Comparison of ENCODE assay signal across 18 cellular contexts in the genomic region with DNA sequence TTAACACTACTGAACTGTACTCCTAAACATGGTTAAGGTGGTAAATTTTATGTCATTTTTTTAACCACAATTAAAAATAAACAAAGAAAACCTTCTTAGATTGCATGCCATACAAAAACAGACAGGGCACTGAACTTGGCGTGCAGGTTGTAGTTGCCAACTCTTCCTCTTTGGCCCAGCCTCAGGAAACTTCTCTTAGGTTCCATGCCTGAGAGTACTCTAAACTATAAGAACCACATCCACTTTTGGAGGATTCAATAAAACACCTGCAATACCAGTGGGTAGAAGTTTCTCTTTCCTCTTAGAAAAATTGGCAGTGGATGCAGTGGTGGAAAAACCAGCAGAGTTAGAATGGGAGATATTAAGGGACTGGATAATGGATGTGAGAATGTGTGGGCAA.
DNase-seq lines count a peak whose midpoint lies in the region; ATAC-seq, FAIRE-seq and TF ChIP-seq lines count a peak whose summit lies in the region.
"Had no signal": no experiment of that assay in that cellular context is flagged by ENCODE, and none has a peak within 500 bp of the region (broad histone marks: within the 10 kb centered on the region; RNA-seq: fewer than 3 reads in every experiment).

No MANE protein-coding gene starts in this region.

- no peaks in the 10 kb centered on the region for H3K36me3 Mint-ChIP-seq in astrocyte (ENCODE audit: low read depth, unreplicated experiment)
- no peaks in the 10 kb centered on the region for H3K36me3 Mint-ChIP-seq in activated T-cell treated with anti-CD3 and anti-CD28 coated beads, Interleukin-2, amount 50 U/mL, for 72 hours (ENCODE audit: insufficient read depth in 2 of 2)
- H3K36me3 Mint-ChIP-seq: CD8-positive, alpha-beta T cell had no signal

- FAIRE-seq in astrocyte (lab: Jason Lieb, UNC): no peak

- no peak overlapping the region for H2BK15ac ChIP-seq in mesenchymal stem cell (ENCODE audit: low read depth, poor library complexity, severe bottlenecking)

- H3K4me1 Mint-ChIP-seq in astrocyte (ENCODE audit: low read depth, unreplicated experiment): peaks cover 9% of the 10 kb centered on the region
- no peaks in the 10 kb centered on the region for H3K4me1 Mint-ChIP-seq in activated T-cell treated with anti-CD3 and anti-CD28 coated beads, Interleukin-2, amount 50 U/mL, for 72 hours (ENCODE audit: low read depth)

- H4K20me1 ChIP-seq in astrocyte (ENCODE audit: insufficient read depth, low read length) (no peaks in the 10 kb centered on the region), Karpas-422 (ENCODE audit: insufficient read depth, low read depth, low read length) (no peaks in the 10 kb centered on the region)
- H4K20me1 ChIP-seq: BLaER1 treated with 17β-estradiol and CSF1 and Interleukin-3, amounts not matched to agents 10 nM and 100 nM had no signal

- H3K9ac ChIP-seq in astrocyte (ENCODE audit: low read length): no peak overlapping the region
- H3K9ac ChIP-seq in mesenchymal stem cell (ENCODE audit: low read length): no peak overlapping the region
- no peak overlapping the region for H3K9ac ChIP-seq in Karpas-422 (ENCODE audit: low read length)
- H3K9ac ChIP-seq: BLaER1 treated with 17β-estradiol and CSF1 and Interleukin-3, amounts not matched to agents 10 nM and 100 nM; SK-N-SH had no signal

- no peaks in the 10 kb centered on the region for H3K9me3 Mint-ChIP-seq in astrocyte (ENCODE audit: unreplicated experiment)
- no peaks in the 10 kb centered on the region for H3K9me3 Mint-ChIP-seq in activated T-cell treated with anti-CD3 and anti-CD28 coated beads, Interleukin-2, amount 50 U/mL, for 72 hours
- H3K9me3 Mint-ChIP-seq: CD8-positive, alpha-beta T cell had no signal

- H2BK5ac ChIP-seq in mesenchymal stem cell (ENCODE audit: low read depth, low read length, poor library complexity, severe bottlenecking): no peak overlapping the region

- no peaks in the 10 kb centered on the region for H3K27me3 Mint-ChIP-seq in astrocyte (ENCODE audit: low read depth, unreplicated experiment)
- H3K27me3 Mint-ChIP-seq in activated T-cell treated with anti-CD3 and anti-CD28 coated beads, Interleukin-2, amount 50 U/mL, for 72 hours (ENCODE audit: low read depth): peaks cover 17% of the 10 kb centered on the region

- no peaks in the 10 kb centered on the region for H3K79me1 ChIP-seq in mesenchymal stem cell (replicated peaks; ENCODE audit: low read length, poor library complexity, severe bottlenecking)

- no peak overlapping the region for H3K4me3 ChIP-seq in astrocyte (ENCODE audit: insufficient read depth, low read depth, low read length)
- H3K4me3 ChIP-seq in mesenchymal stem cell (ENCODE audit: insufficient read depth in 1 of 2, low read depth in 1 of 2, low read length in 2 of 2): no peak overlapping the region
- no peak overlapping the region for H3K4me3 ChIP-seq in Karpas-422 (ENCODE audit: low read length)
- H3K4me3 ChIP-seq: BLaER1 treated with 17β-estradiol and CSF1 and Interleukin-3, amounts not matched to agents 10 nM and 100 nM; HAP-1 had no signal

- no peak for TF ChIP-seq CTCF in astrocyte (IDR thresholded peaks at IDR 0.05; ENCODE audit: insufficient read depth, low read depth, low read length)

- H3K4me2 ChIP-seq in astrocyte (ENCODE audit: low read length) (no peak overlapping the region), mesenchymal stem cell (ENCODE audit: low read length, poor library complexity, severe bottlenecking) (no peak overlapping the region), Karpas-422 (ENCODE audit: low read depth, low read length, poor library complexity, severe bottlenecking) (no peak overlapping the region)
- H3K4me2 ChIP-seq: BLaER1 treated with 17β-estradiol and CSF1 and Interleukin-3, amounts not matched to agents 10 nM and 100 nM; SK-N-SH had no signal

- no peak overlapping the region for H2AK5ac ChIP-seq in mesenchymal stem cell (ENCODE audit: low read length, severe bottlenecking)

- H3K9me2 ChIP-seq in Karpas-422 (replicated peaks; ENCODE audit: insufficient read depth, low read length): no peaks in the 10 kb centered on the region
- H3K9me2 ChIP-seq: SK-N-SH had no signal

- H3K4me3 Mint-ChIP-seq in astrocyte (ENCODE audit: unreplicated experiment): no peak overlapping the region
- no peak overlapping the region for H3K4me3 Mint-ChIP-seq in activated T-cell treated with anti-CD3 and anti-CD28 coated beads, Interleukin-2, amount 50 U/mL, for 72 hours
- H3K4me3 Mint-ChIP-seq: CD8-positive, alpha-beta T cell had no signal

- H2BK12ac ChIP-seq in mesenchymal stem cell (ENCODE audit: low read length in 2 of 2): no peak overlapping the region

- H3K23ac ChIP-seq in mesenchymal stem cell (ENCODE audit: low read length in 2 of 2): no peak overlapping the region

- no peak overlapping the region for H3K4ac ChIP-seq in mesenchymal stem cell (ENCODE audit: low read depth in 1 of 2, low read length in 2 of 2)

- H3K4me1 ChIP-seq in astrocyte (ENCODE audit: insufficient read depth, low read length) (no peaks in the 10 kb centered on the region), mesenchymal stem cell (ENCODE audit: control insufficient read depth, insufficient read depth, low read depth, low read length) (no peaks in the 10 kb centered on the region), Karpas-422 (ENCODE audit: low read length) (no peaks in the 10 kb centered on the region)

- H3K18ac ChIP-seq in mesenchymal stem cell (ENCODE audit: low read depth in 1 of 2, low read length in 2 of 2): no peak overlapping the region

- 86% methylated on average over 1 of the region's 1 CpG for WGBS in mesenchymal stem cell

- H3K27ac ChIP-seq in astrocyte (ENCODE audit: low read depth, low read length) (no peak overlapping the region), mesenchymal stem cell (ENCODE audit: low read length, poor library complexity, severe bottlenecking) (peak overlapping the region; percentile 47), Karpas-422 (ENCODE audit: low read length) (no peak overlapping the region)
- H3K27ac ChIP-seq: BLaER1 treated with 17β-estradiol and CSF1 and Interleukin-3, amounts not matched to agents 10 nM and 100 nM had no signal

- intact Hi-C loops in left colon (cut with DNase I, micrococcal nuclease): no loop called here

- no peak for ATAC-seq in left colon
- no peak for ATAC-seq in activated T-cell treated with anti-CD3 and anti-CD28 coated beads, Interleukin-2, amount 50 U/mL, for 72 hours (replicated peaks in 1 of 2)
- ATAC-seq in HG03039 (IDR thresholded peaks at IDR 0.05; ENCODE audit: unreplicated experiment): no peak
- ATAC-seq: CD8-positive, alpha-beta T cell had no signal

- H4K8ac ChIP-seq in mesenchymal stem cell (ENCODE audit: low read length): no peak overlapping the region

- H4K91ac ChIP-seq in mesenchymal stem cell (ENCODE audit: low read length): no peak overlapping the region

- no peak overlapping the region for H3K14ac ChIP-seq in mesenchymal stem cell (ENCODE audit: low read length in 2 of 2)

- H3K9me3 ChIP-seq in astrocyte (ENCODE audit: insufficient read depth, low read depth, low read length): no peaks in the 10 kb centered on the region
- no peaks in the 10 kb centered on the region for H3K9me3 ChIP-seq in mesenchymal stem cell (ENCODE audit: control insufficient read depth, low read length)
- H3K9me3 ChIP-seq in Karpas-422 (ENCODE audit: low read length): no peaks in the 10 kb centered on the region
- H3K9me3 ChIP-seq: HAP-1, SK-N-SH had no signal

- no peaks in the 10 kb centered on the region for H3K79me2 ChIP-seq in astrocyte (ENCODE audit: insufficient read depth, low read length)
- H3K79me2 ChIP-seq in Karpas-422 (ENCODE audit: low read length): no peaks in the 10 kb centered on the region

- H3K27me3 ChIP-seq in astrocyte (ENCODE audit: insufficient read depth, low read length) (no peaks in the 10 kb centered on the region), mesenchymal stem cell (ENCODE audit: control insufficient read depth in 1 of 2, insufficient read depth in 1 of 2, low read length in 2 of 2) (peaks cover 0 to 25% of the 10 kb centered on the region in 2 experiments), Karpas-422 (ENCODE audit: low read length) (no peaks in the 10 kb centered on the region)

- H3K36me3 ChIP-seq in astrocyte (ENCODE audit: insufficient read depth, low read length): no peaks in the 10 kb centered on the region
- no peaks in the 10 kb centered on the region for H3K36me3 ChIP-seq in mesenchymal stem cell (ENCODE audit: control insufficient read depth in 1 of 2, insufficient read depth in 2 of 2, low read depth in 1 of 2, low read length in 2 of 2)
- no peaks in the 10 kb centered on the region for H3K36me3 ChIP-seq in Karpas-422 (ENCODE audit: insufficient read depth, low read length)
- H3K36me3 ChIP-seq: BLaER1 treated with 17β-estradiol and CSF1 and Interleukin-3, amounts not matched to agents 10 nM and 100 nM; HAP-1 had no signal

- H3K27ac Mint-ChIP-seq in astrocyte (ENCODE audit: unreplicated experiment): peak overlapping the region; percentile 45
- no peak overlapping the region for H3K27ac Mint-ChIP-seq in activated T-cell treated with anti-CD3 and anti-CD28 coated beads, Interleukin-2, amount 50 U/mL, for 72 hours
- H3K27ac Mint-ChIP-seq: CD8-positive, alpha-beta T cell had no signal

- H2AFZ ChIP-seq in astrocyte (ENCODE audit: low read depth, low read length) (no peak overlapping the region), mesenchymal stem cell (ENCODE audit: low read depth, low read length) (no peak overlapping the region), Karpas-422 (ENCODE audit: low read length) (no peak overlapping the region)

- DNase-seq in DMS79 (lab: John Stamatoyannopoulos, UW) (peak; percentile 59), M059J (ENCODE audit: low read depth) (peak; percentile 43), astrocyte (ENCODE audit: low read depth) (no peak), mesenchymal stem cell (no peak), left colon (no peak), Karpas-422 (no peak)
- no peak for DNase-seq in activated T-cell treated with anti-CD3 and anti-CD28 coated beads, Interleukin-2, amount 50 U/mL, for 72 hours
- DNase-seq: CD8-positive, alpha-beta T cell; DND-41; NCI-H1105; NCI-H1694; NCI-H2081 treated with DMSO at 0.1 percent for 48 hours; NK-92 treated with Interleukin-12 subunit alpha and Interleukin-12 subunit beta, amount 100 ng/mL, for 24 hours; SHP77 treated with DMSO at 0.1 percent for 48 hours; SK-N-SH had no signal

- H2BK120ac ChIP-seq in mesenchymal stem cell (ENCODE audit: low read depth, low read length): no peak overlapping the region

Comparison
In these comparisons a context has a peak if more than half of its experiments do, and no peak if none do; other contexts are left out.
1. DNase-seq: peak in DMS79 (single experiment) and M059J (single experiment); none in astrocyte (single experiment), mesenchymal stem cell (single experiment), left colon (0 of 2), activated T-cell treated with anti-CD3 and anti-CD28 coated beads, Interleukin-2, amount 50 U/mL, for 72 hours (0 of 2) and Karpas-422 (single experiment).